1 cellular context compared by ENCODE assay signal in the genomic region with DNA sequence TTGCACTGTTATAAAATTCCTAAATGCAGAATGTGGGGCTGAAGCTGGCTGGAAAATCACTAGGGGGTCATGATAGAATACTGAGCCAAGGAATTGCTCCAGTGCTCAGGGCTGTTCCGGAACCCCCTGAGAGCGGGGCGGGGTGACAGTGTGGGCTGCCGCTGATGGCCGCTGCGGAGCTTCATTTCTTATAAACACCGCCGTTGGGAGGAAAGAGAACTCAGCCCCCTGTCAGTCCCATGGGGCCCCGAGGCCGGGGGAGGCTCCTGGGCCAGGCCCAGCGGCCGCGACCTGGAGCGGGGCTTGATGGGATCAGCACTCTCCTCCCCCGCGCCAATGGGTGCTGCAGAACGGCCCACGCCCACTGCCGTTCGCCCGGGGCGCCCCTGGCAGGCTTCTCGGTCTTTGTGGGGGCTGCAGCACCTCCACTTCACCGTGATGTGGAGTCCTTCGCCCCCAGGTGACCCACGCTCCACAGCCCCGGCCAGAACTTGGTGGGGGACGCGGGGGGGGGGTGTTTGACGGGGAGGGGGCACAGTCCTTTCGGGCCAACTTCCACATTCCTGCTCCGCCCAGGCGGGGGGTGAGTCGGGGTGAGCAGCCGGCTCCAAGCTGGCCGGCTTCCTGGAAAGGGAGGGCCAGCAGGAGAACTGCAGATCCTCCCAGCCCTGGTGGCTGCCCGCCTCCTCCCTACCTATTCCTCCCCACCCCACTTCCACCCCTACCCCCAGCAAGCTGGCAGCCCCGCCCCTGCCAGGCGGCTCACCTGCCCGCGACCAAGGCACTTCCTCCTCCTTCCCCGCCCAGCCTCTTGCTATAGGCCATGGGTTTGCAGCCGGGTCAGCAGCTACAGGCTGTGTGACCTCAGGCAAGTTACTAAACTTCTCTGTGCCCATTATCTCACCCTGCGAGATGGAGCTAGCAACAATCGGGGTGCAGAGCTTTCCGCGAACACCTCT.
A peak's percentile ranks its signal among the peaks of the same experiment; 100 is the strongest.
TF ChIP-seq lines count a peak whose summit lies in the region.

No MANE protein-coding gene starts in this region.

TF ChIP-seq in K562, 482 proteins besides CTCF, POLR2A, EP300 and RAD21 (continued from another document and continues in another):
- TF ChIP-seq HDGF (IDR thresholded peaks at IDR 0.05) (0 out of 2 replicates have a peak, but pooled peaks have one; percentile 83), PML (IDR thresholded peaks at IDR 0.05; ENCODE audit: low read length) (no peak), KLF16 (IDR thresholded peaks at IDR 0.05) (peak; percentile 75), TCFL5 (CRISPR knock-in tag; conservative IDR thresholded peaks at IDR 0.05) (0 out of 2 replicates have a peak, but pooled peaks have one; percentile 34), POLR2H (tag; IDR thresholded peaks at IDR 0.05; ENCODE audit: low read depth) (peak; percentile 69), MEF2D (tag; conservative IDR thresholded peaks at IDR 0.05; ENCODE audit: low read depth) (peak; percentile 67; the same call in 1 of the 2 replicates), SMAD1 (IDR thresholded peaks at IDR 0.05; ENCODE audit: low read depth, low read length, partially characterized antibody) (no peak), CCAR2 (IDR thresholded peaks at IDR 0.05; ENCODE audit: low read depth, low read length) (no peak), MECOM (CRISPR knock-in tag; IDR thresholded peaks at IDR 0.05) (no peak), ETS2 (tag; IDR thresholded peaks at IDR 0.05; ENCODE audit: borderline replicate concordance, poor library complexity, severe bottlenecking) (no peak), ADNP (tag; IDR thresholded peaks at IDR 0.05) (no peak), CBX2 (IDR thresholded peaks at IDR 0.05; ENCODE audit: insufficient read depth, low read length, poor library complexity, severe bottlenecking) (no peak), TAL1 (IDR thresholded peaks at IDR 0.05) (0 out of 2 replicates have a peak, but pooled peaks have one; percentile 7), ZNF696 (CRISPR knock-in tag; conservative IDR thresholded peaks at IDR 0.05) (no peak), SRSF3 (IDR thresholded peaks at IDR 0.05; ENCODE audit: insufficient read depth, low read length) (no peak), STAT5A (IDR thresholded peaks at IDR 0.05; ENCODE audit: borderline replicate concordance, low read length) (no peak; the same call in 1 of the 2 replicates), ZFPM2 (CRISPR knock-in tag; IDR thresholded peaks at IDR 0.05) (no peak), ILF3 (IDR thresholded peaks at IDR 0.05; ENCODE audit: borderline replicate concordance) (no peak), CHCHD3 (CRISPR knock-in tag; IDR thresholded peaks at IDR 0.05) (no peak), PHF20 (IDR thresholded peaks at IDR 0.05; ENCODE audit: partially characterized antibody) (peak; percentile 49), ZNF586 (CRISPR knock-in tag; conservative IDR thresholded peaks at IDR 0.05) (no peak), EHMT2 (IDR thresholded peaks at IDR 0.05) (no peak), FOXA3 (CRISPR knock-in tag; conservative IDR thresholded peaks at IDR 0.05 in 1 of 2, IDR thresholded peaks at IDR 0.05 in 1 of 2) (no peak), NONO (IDR thresholded peaks at IDR 0.05; ENCODE audit: low read depth in 2 of 2, low read length in 1 of 2) (peak; percentile 36 to 89; a peak in 2 of 4 replicates), GABPB1 (CRISPR knock-in tag; IDR thresholded peaks at IDR 0.05) (peak; percentile 51; the same call in 1 of the 2 replicates), HDAC1 (IDR thresholded peaks at IDR 0.05) (no peak; a peak in 1 of 4 replicates), ELF1 (tag; IDR thresholded peaks at IDR 0.05) (peak; percentile 89), LCOR (CRISPR knock-in tag; IDR thresholded peaks at IDR 0.05) (no peak), ATF7 (IDR thresholded peaks at IDR 0.05) (peak; percentile 81), PRMT5 (CRISPR knock-in tag; IDR thresholded peaks at IDR 0.05) (no peak), ZBTB7A (IDR thresholded peaks at IDR 0.05; ENCODE audit: borderline replicate concordance, control insufficient read depth, low read depth, low read length) (peak; percentile 88)
- TF ChIP-seq, protein P1, sequence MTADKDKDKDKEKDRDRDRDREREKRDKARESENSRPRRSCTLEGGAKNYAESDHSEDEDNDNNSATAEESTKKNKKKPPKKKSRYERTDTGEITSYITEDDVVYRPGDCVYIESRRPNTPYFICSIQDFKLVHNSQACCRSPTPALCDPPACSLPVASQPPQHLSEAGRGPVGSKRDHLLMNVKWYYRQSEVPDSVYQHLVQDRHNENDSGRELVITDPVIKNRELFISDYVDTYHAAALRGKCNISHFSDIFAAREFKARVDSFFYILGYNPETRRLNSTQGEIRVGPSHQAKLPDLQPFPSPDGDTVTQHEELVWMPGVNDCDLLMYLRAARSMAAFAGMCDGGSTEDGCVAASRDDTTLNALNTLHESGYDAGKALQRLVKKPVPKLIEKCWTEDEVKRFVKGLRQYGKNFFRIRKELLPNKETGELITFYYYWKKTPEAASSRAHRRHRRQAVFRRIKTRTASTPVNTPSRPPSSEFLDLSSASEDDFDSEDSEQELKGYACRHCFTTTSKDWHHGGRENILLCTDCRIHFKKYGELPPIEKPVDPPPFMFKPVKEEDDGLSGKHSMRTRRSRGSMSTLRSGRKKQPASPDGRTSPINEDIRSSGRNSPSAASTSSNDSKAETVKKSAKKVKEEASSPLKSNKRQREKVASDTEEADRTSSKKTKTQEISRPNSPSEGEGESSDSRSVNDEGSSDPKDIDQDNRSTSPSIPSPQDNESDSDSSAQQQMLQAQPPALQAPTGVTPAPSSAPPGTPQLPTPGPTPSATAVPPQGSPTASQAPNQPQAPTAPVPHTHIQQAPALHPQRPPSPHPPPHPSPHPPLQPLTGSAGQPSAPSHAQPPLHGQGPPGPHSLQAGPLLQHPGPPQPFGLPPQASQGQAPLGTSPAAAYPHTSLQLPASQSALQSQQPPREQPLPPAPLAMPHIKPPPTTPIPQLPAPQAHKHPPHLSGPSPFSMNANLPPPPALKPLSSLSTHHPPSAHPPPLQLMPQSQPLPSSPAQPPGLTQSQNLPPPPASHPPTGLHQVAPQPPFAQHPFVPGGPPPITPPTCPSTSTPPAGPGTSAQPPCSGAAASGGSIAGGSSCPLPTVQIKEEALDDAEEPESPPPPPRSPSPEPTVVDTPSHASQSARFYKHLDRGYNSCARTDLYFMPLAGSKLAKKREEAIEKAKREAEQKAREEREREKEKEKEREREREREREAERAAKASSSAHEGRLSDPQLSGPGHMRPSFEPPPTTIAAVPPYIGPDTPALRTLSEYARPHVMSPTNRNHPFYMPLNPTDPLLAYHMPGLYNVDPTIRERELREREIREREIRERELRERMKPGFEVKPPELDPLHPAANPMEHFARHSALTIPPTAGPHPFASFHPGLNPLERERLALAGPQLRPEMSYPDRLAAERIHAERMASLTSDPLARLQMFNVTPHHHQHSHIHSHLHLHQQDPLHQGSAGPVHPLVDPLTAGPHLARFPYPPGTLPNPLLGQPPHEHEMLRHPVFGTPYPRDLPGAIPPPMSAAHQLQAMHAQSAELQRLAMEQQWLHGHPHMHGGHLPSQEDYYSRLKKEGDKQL (CRISPR knock-in tag; IDR thresholded peaks at IDR 0.05; ENCODE audit: borderline replicate concordance): no peak
- TF ChIP-seq, protein P2, sequence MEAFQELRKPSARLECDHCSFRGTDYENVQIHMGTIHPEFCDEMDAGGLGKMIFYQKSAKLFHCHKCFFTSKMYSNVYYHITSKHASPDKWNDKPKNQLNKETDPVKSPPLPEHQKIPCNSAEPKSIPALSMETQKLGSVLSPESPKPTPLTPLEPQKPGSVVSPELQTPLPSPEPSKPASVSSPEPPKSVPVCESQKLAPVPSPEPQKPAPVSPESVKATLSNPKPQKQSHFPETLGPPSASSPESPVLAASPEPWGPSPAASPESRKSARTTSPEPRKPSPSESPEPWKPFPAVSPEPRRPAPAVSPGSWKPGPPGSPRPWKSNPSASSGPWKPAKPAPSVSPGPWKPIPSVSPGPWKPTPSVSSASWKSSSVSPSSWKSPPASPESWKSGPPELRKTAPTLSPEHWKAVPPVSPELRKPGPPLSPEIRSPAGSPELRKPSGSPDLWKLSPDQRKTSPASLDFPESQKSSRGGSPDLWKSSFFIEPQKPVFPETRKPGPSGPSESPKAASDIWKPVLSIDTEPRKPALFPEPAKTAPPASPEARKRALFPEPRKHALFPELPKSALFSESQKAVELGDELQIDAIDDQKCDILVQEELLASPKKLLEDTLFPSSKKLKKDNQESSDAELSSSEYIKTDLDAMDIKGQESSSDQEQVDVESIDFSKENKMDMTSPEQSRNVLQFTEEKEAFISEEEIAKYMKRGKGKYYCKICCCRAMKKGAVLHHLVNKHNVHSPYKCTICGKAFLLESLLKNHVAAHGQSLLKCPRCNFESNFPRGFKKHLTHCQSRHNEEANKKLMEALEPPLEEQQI (IDR thresholded peaks at IDR 0.05): no peak
- TF ChIP-seq, protein P3, sequence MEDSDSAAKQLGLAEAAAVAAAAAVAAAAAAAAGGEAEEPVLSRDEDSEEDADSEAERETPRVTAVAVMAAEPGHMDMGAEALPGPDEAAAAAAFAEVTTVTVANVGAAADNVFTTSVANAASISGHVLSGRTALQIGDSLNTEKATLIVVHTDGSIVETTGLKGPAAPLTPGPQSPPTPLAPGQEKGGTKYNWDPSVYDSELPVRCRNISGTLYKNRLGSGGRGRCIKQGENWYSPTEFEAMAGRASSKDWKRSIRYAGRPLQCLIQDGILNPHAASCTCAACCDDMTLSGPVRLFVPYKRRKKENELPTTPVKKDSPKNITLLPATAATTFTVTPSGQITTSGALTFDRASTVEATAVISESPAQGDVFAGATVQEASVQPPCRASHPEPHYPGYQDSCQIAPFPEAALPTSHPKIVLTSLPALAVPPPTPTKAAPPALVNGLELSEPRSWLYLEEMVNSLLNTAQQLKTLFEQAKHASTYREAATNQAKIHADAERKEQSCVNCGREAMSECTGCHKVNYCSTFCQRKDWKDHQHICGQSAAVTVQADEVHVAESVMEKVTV (CRISPR knock-in tag; IDR thresholded peaks at IDR 0.05): 0 out of 2 replicates have a peak, but pooled peaks have one; percentile 22
- TF ChIP-seq, protein P4, sequence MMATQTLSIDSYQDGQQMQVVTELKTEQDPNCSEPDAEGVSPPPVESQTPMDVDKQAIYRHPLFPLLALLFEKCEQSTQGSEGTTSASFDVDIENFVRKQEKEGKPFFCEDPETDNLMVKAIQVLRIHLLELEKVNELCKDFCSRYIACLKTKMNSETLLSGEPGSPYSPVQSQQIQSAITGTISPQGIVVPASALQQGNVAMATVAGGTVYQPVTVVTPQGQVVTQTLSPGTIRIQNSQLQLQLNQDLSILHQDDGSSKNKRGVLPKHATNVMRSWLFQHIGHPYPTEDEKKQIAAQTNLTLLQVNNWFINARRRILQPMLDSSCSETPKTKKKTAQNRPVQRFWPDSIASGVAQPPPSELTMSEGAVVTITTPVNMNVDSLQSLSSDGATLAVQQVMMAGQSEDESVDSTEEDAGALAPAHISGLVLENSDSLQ (IDR thresholded peaks at IDR 0.05): peak; percentile 91
- TF ChIP-seq, protein P5, sequence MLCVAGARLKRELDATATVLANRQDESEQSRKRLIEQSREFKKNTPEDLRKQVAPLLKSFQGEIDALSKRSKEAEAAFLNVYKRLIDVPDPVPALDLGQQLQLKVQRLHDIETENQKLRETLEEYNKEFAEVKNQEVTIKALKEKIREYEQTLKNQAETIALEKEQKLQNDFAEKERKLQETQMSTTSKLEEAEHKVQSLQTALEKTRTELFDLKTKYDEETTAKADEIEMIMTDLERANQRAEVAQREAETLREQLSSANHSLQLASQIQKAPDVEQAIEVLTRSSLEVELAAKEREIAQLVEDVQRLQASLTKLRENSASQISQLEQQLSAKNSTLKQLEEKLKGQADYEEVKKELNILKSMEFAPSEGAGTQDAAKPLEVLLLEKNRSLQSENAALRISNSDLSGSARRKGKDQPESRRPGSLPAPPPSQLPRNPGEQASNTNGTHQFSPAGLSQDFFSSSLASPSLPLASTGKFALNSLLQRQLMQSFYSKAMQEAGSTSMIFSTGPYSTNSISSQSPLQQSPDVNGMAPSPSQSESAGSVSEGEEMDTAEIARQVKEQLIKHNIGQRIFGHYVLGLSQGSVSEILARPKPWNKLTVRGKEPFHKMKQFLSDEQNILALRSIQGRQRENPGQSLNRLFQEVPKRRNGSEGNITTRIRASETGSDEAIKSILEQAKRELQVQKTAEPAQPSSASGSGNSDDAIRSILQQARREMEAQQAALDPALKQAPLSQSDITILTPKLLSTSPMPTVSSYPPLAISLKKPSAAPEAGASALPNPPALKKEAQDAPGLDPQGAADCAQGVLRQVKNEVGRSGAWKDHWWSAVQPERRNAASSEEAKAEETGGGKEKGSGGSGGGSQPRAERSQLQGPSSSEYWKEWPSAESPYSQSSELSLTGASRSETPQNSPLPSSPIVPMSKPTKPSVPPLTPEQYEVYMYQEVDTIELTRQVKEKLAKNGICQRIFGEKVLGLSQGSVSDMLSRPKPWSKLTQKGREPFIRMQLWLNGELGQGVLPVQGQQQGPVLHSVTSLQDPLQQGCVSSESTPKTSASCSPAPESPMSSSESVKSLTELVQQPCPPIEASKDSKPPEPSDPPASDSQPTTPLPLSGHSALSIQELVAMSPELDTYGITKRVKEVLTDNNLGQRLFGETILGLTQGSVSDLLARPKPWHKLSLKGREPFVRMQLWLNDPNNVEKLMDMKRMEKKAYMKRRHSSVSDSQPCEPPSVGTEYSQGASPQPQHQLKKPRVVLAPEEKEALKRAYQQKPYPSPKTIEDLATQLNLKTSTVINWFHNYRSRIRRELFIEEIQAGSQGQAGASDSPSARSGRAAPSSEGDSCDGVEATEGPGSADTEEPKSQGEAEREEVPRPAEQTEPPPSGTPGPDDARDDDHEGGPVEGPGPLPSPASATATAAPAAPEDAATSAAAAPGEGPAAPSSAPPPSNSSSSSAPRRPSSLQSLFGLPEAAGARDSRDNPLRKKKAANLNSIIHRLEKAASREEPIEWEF (CRISPR knock-in tag; IDR thresholded peaks at IDR 0.05): no peak
- TF ChIP-seq, protein P6, sequence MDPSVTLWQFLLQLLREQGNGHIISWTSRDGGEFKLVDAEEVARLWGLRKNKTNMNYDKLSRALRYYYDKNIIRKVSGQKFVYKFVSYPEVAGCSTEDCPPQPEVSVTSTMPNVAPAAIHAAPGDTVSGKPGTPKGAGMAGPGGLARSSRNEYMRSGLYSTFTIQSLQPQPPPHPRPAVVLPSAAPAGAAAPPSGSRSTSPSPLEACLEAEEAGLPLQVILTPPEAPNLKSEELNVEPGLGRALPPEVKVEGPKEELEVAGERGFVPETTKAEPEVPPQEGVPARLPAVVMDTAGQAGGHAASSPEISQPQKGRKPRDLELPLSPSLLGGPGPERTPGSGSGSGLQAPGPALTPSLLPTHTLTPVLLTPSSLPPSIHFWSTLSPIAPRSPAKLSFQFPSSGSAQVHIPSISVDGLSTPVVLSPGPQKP (CRISPR knock-in tag; IDR thresholded peaks at IDR 0.05): no peak
- TF ChIP-seq, protein P7, sequence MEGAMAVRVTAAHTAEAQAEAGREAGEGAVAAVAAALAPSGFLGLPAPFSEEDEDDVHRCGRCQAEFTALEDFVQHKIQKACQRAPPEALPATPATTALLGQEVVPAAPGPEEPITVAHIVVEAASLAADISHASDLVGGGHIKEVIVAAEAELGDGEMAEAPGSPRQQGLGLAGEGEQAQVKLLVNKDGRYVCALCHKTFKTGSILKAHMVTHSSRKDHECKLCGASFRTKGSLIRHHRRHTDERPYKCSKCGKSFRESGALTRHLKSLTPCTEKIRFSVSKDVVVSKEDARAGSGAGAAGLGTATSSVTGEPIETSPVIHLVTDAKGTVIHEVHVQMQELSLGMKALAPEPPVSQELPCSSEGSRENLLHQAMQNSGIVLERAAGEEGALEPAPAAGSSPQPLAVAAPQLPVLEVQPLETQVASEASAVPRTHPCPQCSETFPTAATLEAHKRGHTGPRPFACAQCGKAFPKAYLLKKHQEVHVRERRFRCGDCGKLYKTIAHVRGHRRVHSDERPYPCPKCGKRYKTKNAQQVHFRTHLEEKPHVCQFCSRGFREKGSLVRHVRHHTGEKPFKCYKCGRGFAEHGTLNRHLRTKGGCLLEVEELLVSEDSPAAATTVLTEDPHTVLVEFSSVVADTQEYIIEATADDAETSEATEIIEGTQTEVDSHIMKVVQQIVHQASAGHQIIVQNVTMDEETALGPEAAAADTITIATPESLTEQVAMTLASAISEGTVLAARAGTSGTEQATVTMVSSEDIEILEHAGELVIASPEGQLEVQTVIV (CRISPR knock-in tag; IDR thresholded peaks at IDR 0.05; ENCODE audit: borderline replicate concordance): no peak
